In the genomic region with DNA sequence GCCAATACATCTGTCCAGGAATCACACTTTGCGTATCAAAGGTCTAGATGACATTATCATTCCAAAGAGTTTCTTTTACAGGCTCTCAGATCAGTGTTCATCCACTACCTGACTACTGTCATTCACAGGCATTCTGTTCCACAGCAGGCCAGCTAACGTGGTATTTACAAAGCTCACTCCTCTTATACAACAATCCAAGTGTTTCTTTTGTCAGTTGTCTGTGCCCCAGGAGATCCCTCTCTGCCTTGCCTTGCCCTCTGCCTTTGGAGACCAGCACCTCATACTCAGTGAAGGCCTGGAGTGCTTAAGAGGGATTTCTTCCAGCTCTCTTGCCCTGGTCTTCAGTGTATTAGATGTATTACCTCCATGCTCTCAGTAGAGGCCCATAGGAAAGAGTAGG, we compare ENCODE assay signal across 30 cellular contexts. TPM values are rescaled to one million over a fixed set of nuclear protein-coding genes. Genes with fewer than 3 reads are reported as not detected.
"Had no signal": no experiment of that assay in that cellular context is flagged by ENCODE, and none has a peak within 500 bp of the region (broad histone marks: within the 10 kb centered on the region; RNA-seq: fewer than 3 reads in every experiment).

No MANE protein-coding gene starts in this region.

- H3K27me3 Mint-ChIP-seq: activated B cell treated with CpG ODN at 0.5 μM for 24 hours; activated CD4-positive, alpha-beta memory T cell treated with anti-CD3 and anti-CD28 coated beads, Interleukin-2, amount 10 ng/mL, durations not matched to agents 7 days and 5 days; activated naive CD8-positive, alpha-beta T cell; activated T-helper 17 cell treated with anti-CD3 and anti-CD28 coated beads, Interleukin-2, amount 50 U/mL, for 72 hours; brain; central memory CD8-positive, alpha-beta T cell; T-helper 17 cell had no signal

- H3K9me3 Mint-ChIP-seq: activated B cell treated with CpG ODN at 0.5 μM for 24 hours; activated T-helper 17 cell treated with anti-CD3 and anti-CD28 coated beads, Interleukin-2, amount 50 U/mL, for 72 hours; central memory CD8-positive, alpha-beta T cell had no signal

- H3K4me3 ChIP-seq: Peyer's patch had no signal

- H3K27ac Mint-ChIP-seq: activated CD4-positive, alpha-beta memory T cell treated with anti-CD3 and anti-CD28 coated beads, Interleukin-2, amount 10 ng/mL, durations not matched to agents 7 days and 5 days; activated naive CD4-positive, alpha-beta T cell treated with anti-CD3 and anti-CD28 coated beads for 36 hours; activated naive CD8-positive, alpha-beta T cell; activated T-helper 17 cell treated with anti-CD3 and anti-CD28 coated beads, Interleukin-2, amount 50 U/mL, for 72 hours; brain; T-helper 17 cell had no signal

- H3K4me3 Mint-ChIP-seq: activated B cell treated with CpG ODN at 0.5 μM for 24 hours; activated CD4-positive, alpha-beta memory T cell treated with anti-CD3 and anti-CD28 coated beads, Interleukin-2, amount 10 ng/mL, durations not matched to agents 7 days and 5 days; activated naive CD4-positive, alpha-beta T cell treated with anti-CD3 and anti-CD28 coated beads for 36 hours; activated naive CD8-positive, alpha-beta T cell; activated T-helper 17 cell treated with anti-CD3 and anti-CD28 coated beads, Interleukin-2, amount 50 U/mL, for 72 hours; brain; central memory CD8-positive, alpha-beta T cell; T-helper 17 cell had no signal

- H3K4me1 ChIP-seq: Peyer's patch had no signal

- DNase-seq: activated B cell treated with CpG ODN at 0.5 μM for 24 hours; activated CD4-positive, alpha-beta memory T cell treated with anti-CD3 and anti-CD28 coated beads, Interleukin-2, amount 10 ng/mL, durations not matched to agents 7 days and 5 days; activated CD4-positive, alpha-beta T cell treated with anti-CD3 and anti-CD28 coated beads for 1 hour; activated CD4-positive, alpha-beta T cell treated with anti-CD3 and anti-CD28 coated beads, Interleukin-2, amount 50 U/mL, for 1 hour; activated gamma-delta T cell; activated naive CD4-positive, alpha-beta T cell treated with anti-CD3 and anti-CD28 coated beads for 36 hours; activated T-cell treated with anti-CD3 and anti-CD28 coated beads for 4 hours; activated T-cell treated with anti-CD3 and anti-CD28 coated beads, Interleukin-2, amount 50 U/mL, for 48 hours; amygdala; Kasumi-1; KBM-7; NCI-H1048; NCI-H146; NCI-H187 treated with DMSO at 0.1 percent for 48 hours; NCI-H2081 treated with DMSO at 0.1 percent for 48 hours; NCI-H2171; NCI-H226; NCI-H526; NCI-H774; OCI-M1; Peyer's patch; SHP77; T-helper 17 cell; T-helper 9 cell had no signal

- H3K27me3 ChIP-seq: Peyer's patch had no signal

- H3K27ac ChIP-seq: Peyer's patch had no signal

- H3K4me1 Mint-ChIP-seq: activated T-helper 17 cell treated with anti-CD3 and anti-CD28 coated beads, Interleukin-2, amount 50 U/mL, for 72 hours; brain; central memory CD8-positive, alpha-beta T cell; T-helper 17 cell had no signal

- ATAC-seq: activated T-helper 17 cell treated with anti-CD3 and anti-CD28 coated beads, Interleukin-2, amount 50 U/mL, for 72 hours; T-helper 17 cell had no signal

RNA-seq across cellular contexts. Expression of a gene that starts 34.6 kb away (rescaled TPM):
- total RNA-seq: activated CD8-positive, alpha-beta memory T cell treated with anti-CD3 and anti-CD28 coated beads for 36 hours; activated naive CD4-positive, alpha-beta T cell treated with anti-CD3 and anti-CD28 coated beads for 36 hours; NCI-H460 had no signal
